13 cellular contexts compared by ENCODE assay signal in genomic region chr2:40725950-40726349, GRCh38.
A peak's percentile ranks its signal among the peaks of the same experiment; 100 is the strongest.
DNase-seq lines count a peak whose midpoint lies in the region; ATAC-seq and TF ChIP-seq lines count a peak whose summit lies in the region.
"Had no signal": no experiment of that assay in that cellular context is flagged by ENCODE, and none has a peak within 500 bp of the region (broad histone marks: within the 10 kb centered on the region; RNA-seq: fewer than 3 reads in every experiment).

No MANE protein-coding gene starts in this region.

- H3K36me3 ChIP-seq in PC-9 (ENCODE audit: low read depth), result no peaks in the 10 kb centered on the region

- CTCF ChIA-PET in PC-9 (lab: Charles Lee), result no interaction called here

- intact Hi-C loops in PC-9 (cut with micrococcal nuclease; ENCODE audit: unreplicated experiment), result no loop called here

- TF ChIP-seq CTCF in PC-9 (conservative IDR thresholded peaks at IDR 0.05) (no peak), epithelial cell of esophagus (IDR thresholded peaks at IDR 0.05; ENCODE audit: insufficient read depth, low read depth, low read length, missing control alignments) (no peak), progenitor cell of endocrine pancreas (IDR thresholded peaks at IDR 0.05; ENCODE audit: unreplicated experiment) (no peak)

- DNase-seq in HT-29 (ENCODE audit: low spot score) (peak; percentile 28), NCI-H1417 (lab: John Stamatoyannopoulos, UW) (peak in 2 of 3 experiments; percentile 43 to 68), PC-9 (peak in 1 of 2 experiments; percentile 79), epithelial cell of esophagus (ENCODE audit: low read depth) (peak; percentile 58), progenitor cell of endocrine pancreas (ENCODE audit: low spot score, unreplicated experiment) (no peak), DMS79 (lab: John Stamatoyannopoulos, UW) (no peak), substantia nigra (lab: John Stamatoyannopoulos, UW) (no peak)
- DNase-seq: Caco-2; CD8-positive, alpha-beta T cell; GF-D8 had no signal

- H3K9me2 ChIP-seq in PC-9 (ENCODE audit: insufficient read depth), result no peaks in the 10 kb centered on the region

- peaks cover 21% of the 10 kb centered on the region for H3K4me1 ChIP-seq in PC-9 (replicated peaks; ENCODE audit: insufficient read depth)
- H3K4me1 ChIP-seq: Caco-2 had no signal

- no peaks in the 10 kb centered on the region for H3K4me1 Mint-ChIP-seq in progenitor cell of endocrine pancreas (ENCODE audit: low read depth)

- no peak overlapping the region for H3K4me3 Mint-ChIP-seq in progenitor cell of endocrine pancreas (ENCODE audit: low read depth)
- H3K4me3 Mint-ChIP-seq: CD14-positive monocyte; CD8-positive, alpha-beta T cell had no signal

- H3K27ac Mint-ChIP-seq in progenitor cell of endocrine pancreas, result no peak overlapping the region
- H3K27ac Mint-ChIP-seq: CD14-positive monocyte; CD8-positive, alpha-beta T cell had no signal

- H3K27me3 Mint-ChIP-seq in progenitor cell of endocrine pancreas, result no peaks in the 10 kb centered on the region

- H3K4me3 ChIP-seq in PC-9 (no peak overlapping the region), epithelial cell of esophagus (ENCODE audit: low read length) (no peak overlapping the region)

- H3K36me3 Mint-ChIP-seq in progenitor cell of endocrine pancreas (ENCODE audit: insufficient read depth), result no peaks in the 10 kb centered on the region
- H3K36me3 Mint-ChIP-seq: CD14-positive monocyte; CD8-positive, alpha-beta T cell had no signal

- peaks cover 3% of the 10 kb centered on the region for H3K9me3 Mint-ChIP-seq in progenitor cell of endocrine pancreas (ENCODE audit: low read depth)
- H3K9me3 Mint-ChIP-seq: CD8-positive, alpha-beta T cell had no signal

- no peaks in the 10 kb centered on the region for H3F3A ChIP-seq in PC-9 (ENCODE audit: insufficient read depth, low read depth)

- H2AFZ ChIP-seq in PC-9, result no peak overlapping the region

- H3K27ac ChIP-seq in PC-9, result peak overlapping the region; percentile 12
- no peak overlapping the region for H3K27ac ChIP-seq in substantia nigra (ENCODE audit: low read depth, low read length, poor library complexity, severe bottlenecking)

- POLR2A ChIA-PET in PC-9 (lab: Charles Lee; ENCODE audit: unreplicated experiment), result no interaction called here

- no peak for ATAC-seq in GM18907 (IDR thresholded peaks at IDR 0.05; ENCODE audit: unreplicated experiment)
- ATAC-seq: CD8-positive, alpha-beta T cell; HCT116 had no signal

- no peaks in the 10 kb centered on the region for H3K79me2 ChIP-seq in PC-9 (ENCODE audit: low read depth)

- no peaks in the 10 kb centered on the region for H3K9me3 ChIP-seq in PC-9 (ENCODE audit: insufficient read depth, low read depth)
- H3K9me3 ChIP-seq: Caco-2 had no signal

- H3K4me2 ChIP-seq in PC-9, result peak overlapping the region; percentile 51

- BruUV-seq in PC-9 (replicated peaks; lab: Mats Ljungman, UMichigan), result no TSS peak

- H3K27me3 ChIP-seq in PC-9 (ENCODE audit: insufficient read depth, low read depth), result no peaks in the 10 kb centered on the region

- no peaks in the 10 kb centered on the region for H4K20me1 ChIP-seq in PC-9 (ENCODE audit: insufficient read depth)

Comparison
In these comparisons a context has a peak if more than half of its experiments do, and no peak if none do; other contexts are left out.
1. DNase-seq: peak in HT-29 (single experiment), NCI-H1417 (2 of 3) and epithelial cell of esophagus (single experiment); none in progenitor cell of endocrine pancreas (single experiment), DMS79 (single experiment) and substantia nigra (0 of 49).